12 cellular contexts compared by ENCODE assay signal in genomic region chr16:89371386-89371785, GRCh38.
"Had no signal": no experiment of that assay in that cellular context is flagged by ENCODE, and none has a peak within 500 bp of the region (broad histone marks: within the 10 kb centered on the region; RNA-seq: fewer than 3 reads in every experiment).

No MANE protein-coding gene starts in this region.

- DNase-seq: activated CD4-positive, alpha-beta T cell treated with anti-CD3 and anti-CD28 coated beads, Interleukin-2, amount 10 ng/mL, durations not matched to agents 24 days and 14 days; activated T-cell treated with anti-CD3 and anti-CD28 coated beads, Interleukin-2, amount 50 U/mL, for 48 hours; body of pancreas; foreskin melanocyte; natural killer cell; occipital lobe; SK-N-SH; stimulated activated CD4-positive, alpha-beta T cell treated with anti-CD3 and anti-CD28 coated beads, Interleukin-12 subunit alpha, Interleukin-12 subunit beta, amount 100 ng/mL, for 4 hours; stimulated activated naive CD8-positive, alpha-beta T cell treated with anti-CD3 and anti-CD28 coated beads, Interleukin-15, amount 100 ng/mL, for 72 hours; T-helper 1 cell; testis had no signal

- H3K27ac ChIP-seq: body of pancreas, testis had no signal

- H3K36me3 Mint-ChIP-seq: natural killer cell had no signal

- H3K9me3 ChIP-seq: body of pancreas, SK-N-SH, testis had no signal

- H3K27me3 ChIP-seq: body of pancreas, heart left ventricle, testis had no signal

- H3K9ac ChIP-seq: SK-N-SH had no signal

- H3K4me2 ChIP-seq: SK-N-SH had no signal

- H3K27me3 Mint-ChIP-seq: activated CD4-positive, alpha-beta T cell treated with anti-CD3 and anti-CD28 coated beads, Interleukin-2, amount 10 ng/mL, durations not matched to agents 24 days and 14 days; stimulated activated naive CD8-positive, alpha-beta T cell treated with anti-CD3 and anti-CD28 coated beads, Interleukin-15, amount 100 ng/mL, for 72 hours had no signal

- H3K4me3 ChIP-seq: body of pancreas, heart left ventricle, testis had no signal

- ATAC-seq: body of pancreas; heart left ventricle; natural killer cell; stimulated activated naive CD8-positive, alpha-beta T cell treated with anti-CD3 and anti-CD28 coated beads, Interleukin-15, amount 100 ng/mL, for 72 hours had no signal

- H3K9me3 Mint-ChIP-seq: activated CD4-positive, alpha-beta T cell treated with anti-CD3 and anti-CD28 coated beads, Interleukin-2, amount 10 ng/mL, durations not matched to agents 24 days and 14 days; natural killer cell; stimulated activated naive CD8-positive, alpha-beta T cell treated with anti-CD3 and anti-CD28 coated beads, Interleukin-15, amount 100 ng/mL, for 72 hours had no signal

- H3K4me3 Mint-ChIP-seq: activated CD4-positive, alpha-beta T cell treated with anti-CD3 and anti-CD28 coated beads, Interleukin-2, amount 10 ng/mL, durations not matched to agents 24 days and 14 days; natural killer cell; stimulated activated naive CD8-positive, alpha-beta T cell treated with anti-CD3 and anti-CD28 coated beads, Interleukin-15, amount 100 ng/mL, for 72 hours had no signal
